11 cellular contexts compared by ENCODE assay signal in genomic region chr19:14003279-14004051, GRCh38. TPM values are rescaled to one million over a fixed set of nuclear protein-coding genes. Genes with fewer than 3 reads are reported as not detected.
DNase-seq lines count a peak whose midpoint lies in the region; ATAC-seq, FAIRE-seq and TF ChIP-seq lines count a peak whose summit lies in the region.
"Had no signal": no experiment of that assay in that cellular context is flagged by ENCODE, and none has a peak within 500 bp of the region (broad histone marks: within the 10 kb centered on the region; RNA-seq: fewer than 3 reads in every experiment).

No MANE protein-coding gene starts in this region.

- H3K9me1 ChIP-seq in K562 (ENCODE audit: control insufficient read depth, insufficient read depth, low read length), result no peaks in the 10 kb centered on the region

- H3K4me1 ChIP-seq in K562 (replicated peaks in 1 of 2; ENCODE audit: control insufficient read depth in 2 of 2, insufficient read depth in 2 of 2, low read length in 2 of 2) (peaks cover 37 to 38% of the 10 kb centered on the region in 2 experiments), lower lobe of right lung (peaks cover 32% of the 10 kb centered on the region), thymus (ENCODE audit: control insufficient read depth, insufficient read depth, low read length) (peaks cover 41% of the 10 kb centered on the region)

- TF ChIP-seq RAD21 in K562 (CRISPR knock-in tag; conservative IDR thresholded peaks at IDR 0.05 in 1 of 2, IDR thresholded peaks at IDR 0.05 in 1 of 2), result no peak

- H3K9me3 ChIP-seq in K562 (replicated peaks; ENCODE audit: control insufficient read depth, insufficient read depth, low read depth, low read length), result no peaks in the 10 kb centered on the region
- H3K9me3 ChIP-seq in lower lobe of right lung, result peaks cover 8% of the 10 kb centered on the region
- H3K9me3 ChIP-seq in thymus (ENCODE audit: control insufficient read depth), result peaks cover 4% of the 10 kb centered on the region

- peak; percentile 27 to 28 for DNase-seq in activated CD4-positive, alpha-beta T cell treated with anti-CD3 and anti-CD28 coated beads, Interleukin-2, amount 50 U/mL, for 48 hours
- DNase-seq in activated CD4-positive, alpha-beta T cell treated with anti-CD3 and anti-CD28 coated beads for 1 hour, result no peak
- peak in 1 of 4 experiments; percentile 6 for DNase-seq in K562 (ENCODE audit: extremely low read depth in 1 of 4, low spot score in 3 of 4)
- peak; percentile 19 for DNase-seq in lower lobe of right lung
- no peak for DNase-seq in NCI-H2171 (lab: John Stamatoyannopoulos, UW)
- no peak for DNase-seq in hepatic stellate cell (ENCODE audit: low spot score)

- intact Hi-C loops in K562 (cut with micrococcal nuclease), result loop anchor here (2.0 kb wide), 1 partner anchor 51 kb away; the partner anchor contains the start of gene DCAF15
- intact Hi-C loops in lower lobe of right lung (cut with DNase I), result no loop called here

- TF ChIP-seq CTCF in K562 (IDR thresholded peaks at IDR 0.05 in 2 of 3, conservative IDR thresholded peaks at IDR 0.05 in 1 of 3; ENCODE audit: insufficient read depth in 2 of 3, low read depth in 1 of 3, low read length in 3 of 3) (no peak), lower lobe of right lung (IDR thresholded peaks at IDR 0.05) (no peak)

- TF ChIP-seq POLR2A in K562 (conservative IDR thresholded peaks at IDR 0.05), result no peak

- no peak for ATAC-seq in K562
- ATAC-seq in lower lobe of right lung, result no peak
- ATAC-seq in HG03280 (IDR thresholded peaks at IDR 0.05; ENCODE audit: unreplicated experiment), result no peak

- POLR2A ChIA-PET in K562 (lab: Yijun Ruan, JAX), result interaction anchor here (0.6 kb wide), 2 partner anchors 848 to 1105 kb away, joined by 3 read pairs; no protein-coding TSS in a partner anchor

- no peak for TF ChIP-seq EP300 in K562 (IDR thresholded peaks at IDR 0.05; ENCODE audit: low read length)

- FAIRE-seq in K562 (lab: Jason Lieb, UNC), result no peak
- FAIRE-seq: endometrium had no signal

- H3K4me2 ChIP-seq in K562 (ENCODE audit: insufficient read depth, low read length), result peak overlapping the region; percentile 51; the same call in 1 of the 2 replicates

- peak overlapping the region; percentile 22 for H2AFZ ChIP-seq in K562 (ENCODE audit: low read depth, low read length)

- CTCF ChIA-PET in K562 (lab: Yijun Ruan, JAX; ENCODE audit: low intra/inter-chr PET ratio), result no interaction called here

- H3K9ac ChIP-seq in K562 (ENCODE audit: insufficient read depth in 1 of 2, low read depth in 2 of 2, low read length in 2 of 2), result peak overlapping the region; percentile 56 to 73; a peak in 3 of 4 replicates

- BruUV-seq in K562 (replicated peaks; lab: Mats Ljungman, UMichigan), result TSS peak; percentile 12

- H3K4me3 ChIP-seq in K562 (no peak overlapping the region), lower lobe of right lung (no peak overlapping the region), thymus (ENCODE audit: low read length) (no peak overlapping the region)

- no peaks in the 10 kb centered on the region for H3K27me3 ChIP-seq in K562 (ENCODE audit: control insufficient read depth in 2 of 2, insufficient read depth in 2 of 2, low read length in 2 of 2)
- H3K27me3 ChIP-seq in lower lobe of right lung (ENCODE audit: low read depth), result no peaks in the 10 kb centered on the region
- H3K27me3 ChIP-seq in thymus (ENCODE audit: control insufficient read depth, insufficient read depth), result no peaks in the 10 kb centered on the region

- H3K79me2 ChIP-seq in K562 (ENCODE audit: control insufficient read depth, insufficient read depth, low read length), result peaks cover 60% of the 10 kb centered on the region

- H3K27ac ChIP-seq in K562 (ENCODE audit: extremely low read depth, low read depth, low read length) (peak overlapping the region; percentile 35; the same call in 2 of the 3 replicates), lower lobe of right lung (peak overlapping the region; percentile 70), thymus (ENCODE audit: low read depth) (peak overlapping the region; percentile 95)

- in situ Hi-C loops in K562 (cut with MboI), result no loop called here

- H3K36me3 ChIP-seq in K562 (ENCODE audit: control insufficient read depth, insufficient read depth, low read length), result peaks cover 17% of the 10 kb centered on the region; the same call in 1 of the 3 replicates
- no peaks in the 10 kb centered on the region for H3K36me3 ChIP-seq in lower lobe of right lung
- H3K36me3 ChIP-seq in thymus (ENCODE audit: control insufficient read depth, insufficient read depth), result no peaks in the 10 kb centered on the region

- WGBS in K562 (ENCODE audit: insufficient coverage, low coverage, missing lambda C conversion rate), result 43% methylated on average over 10 of the region's 10 CpGs
- 29% methylated on average over 10 of the region's 10 CpGs for WGBS in thymus

- H4K20me1 ChIP-seq in K562 (replicated peaks; ENCODE audit: control insufficient read depth, insufficient read depth, low read length), result no peaks in the 10 kb centered on the region

RNA-seq across cellular contexts. Expression of gene RFX1, which starts 2.7 kb away (rescaled TPM):
- 5.5 and 14.4 TPM in 2 replicates for total RNA-seq in K562 (2011; cell fraction: chromatin; rRNA removed; ENCODE audit: low replicate concordance)
- 12.2 and 13.2 TPM in 2 replicates for total RNA-seq in K562 (2011; cell fraction: nucleolus; rRNA removed)
- 7.8 and 8.1 TPM in 2 replicates for total RNA-seq in K562 (2011; cell fraction: nucleoplasm; rRNA removed)
- total RNA-seq in K562 (2014; rRNA removed), result 3.1 and 4.0 TPM in 2 replicates
- total RNA-seq in K562 (2014; rRNA removed; fragmentation: Illumina TruSeq; extraction: Trizol), result 0.22 and 0.40 TPM in 2 replicates
- total RNA-seq in K562 (2015; rRNA removed; fragmentation: Illumina TruSeq; extraction: Trizol), result 1.2 and 1.4 TPM in 2 replicates
- 17.9 and 19.3 TPM in 2 replicates for total RNA-seq in K562 (2021)
- polyA plus RNA-seq in K562 (2011; rRNA removed), result 0.95 and 1.4 TPM in 2 replicates
- 0.60 and 1.4 TPM in 2 replicates for polyA plus RNA-seq in K562 (2011; cell fraction: cytosol; rRNA removed)
- polyA plus RNA-seq in K562 (2011; cell fraction: nucleus; rRNA removed), result 5.3 and 11.1 TPM in 2 replicates
- 9.7 and 10.4 TPM in 2 replicates for polyA plus RNA-seq in K562 (2012)
- 1.7 and 4.7 TPM in 2 replicates for polyA plus RNA-seq in K562 (2014; fragmentation: Illumina TruSeq; extraction: Trizol)
- under 1 TPM; 0.14 to 0.25 TPM for polyA plus RNA-seq in K562 (2014; fragmentation: Nextera tagmentation; extraction: Ambion mirVana)
- polyA plus RNA-seq in K562 (2014; rRNA removed), result 3.8 and 4.8 TPM in 2 replicates
- 0.35 and 0.36 TPM in 2 replicates for polyA minus RNA-seq in K562 (2011; rRNA and poly(A)+ RNA removed)
- polyA minus RNA-seq in K562 (2011; cell fraction: cytosol; rRNA and poly(A)+ RNA removed), result 5.1 and 12.7 TPM in 2 replicates
- polyA minus RNA-seq in K562 (2011; cell fraction: nucleus; rRNA and poly(A)+ RNA removed), result 4.2 and 5.9 TPM in 2 replicates
- total RNA-seq in lower lobe of right lung, result 17.8 TPM
- polyA plus RNA-seq in thymus, result 5.7 TPM

RNA-seq across cellular contexts. Expression of gene RLN3, which starts 24.5 kb away (rescaled TPM):
- not detected in 2 replicates for total RNA-seq in K562 (2011; cell fraction: chromatin; rRNA removed; ENCODE audit: low replicate concordance)
- total RNA-seq in K562 (2011; cell fraction: nucleolus; rRNA removed), result 0.92 TPM in 1 of 2 replicates, not detected in the other
- total RNA-seq in K562 (2011; cell fraction: nucleoplasm; rRNA removed), result not detected in 2 replicates
- total RNA-seq in K562 (2014; rRNA removed) (1.1 TPM in 1 of 2 replicates, not detected in the other), K562 (2014; rRNA removed; fragmentation: Illumina TruSeq; extraction: Trizol) (not detected in 2 replicates), K562 (2015; rRNA removed; fragmentation: Illumina TruSeq; extraction: Trizol) (not detected in 2 replicates), K562 (2021) (0.31 TPM in 1 of 2 replicates, not detected in the other), lower lobe of right lung (not detected)
- polyA plus RNA-seq in K562 (2011; rRNA removed) (0.71 TPM in 1 of 2 replicates, not detected in the other), K562 (2014; fragmentation: Illumina TruSeq; extraction: Trizol) (not detected in 2 replicates), K562 (2014; fragmentation: Nextera tagmentation; extraction: Ambion mirVana) (not detected), K562 (2014; rRNA removed) (0.38 and 1.2 TPM in 2 replicates), thymus (0.18 TPM)
- polyA plus RNA-seq in K562 (2011; cell fraction: cytosol; rRNA removed), result 0.27 and 2.5 TPM in 2 replicates
- 0.57 TPM in 1 of 2 replicates, not detected in the other for polyA plus RNA-seq in K562 (2011; cell fraction: nucleus; rRNA removed)
- polyA plus RNA-seq in K562 (2012), result 0.26 and 0.57 TPM in 2 replicates
- not detected in 2 replicates for polyA minus RNA-seq in K562 (2011; rRNA and poly(A)+ RNA removed)
- not detected in 2 replicates for polyA minus RNA-seq in K562 (2011; cell fraction: cytosol; rRNA and poly(A)+ RNA removed)
- polyA minus RNA-seq in K562 (2011; cell fraction: nucleus; rRNA and poly(A)+ RNA removed), result not detected in 2 replicates
- total RNA-seq: posterior vena cava had no signal
- polyA plus RNA-seq: AG04450 had no signal

RNA-seq across cellular contexts. Expression of gene IL27RA, which starts 28.1 kb away (rescaled TPM):
- total RNA-seq in K562 (2011; cell fraction: chromatin; rRNA removed; ENCODE audit: low replicate concordance), result 10.9 and 28.8 TPM in 2 replicates
- 34.2 and 45.7 TPM in 2 replicates for total RNA-seq in K562 (2011; cell fraction: nucleolus; rRNA removed)
- 19.0 and 24.8 TPM in 2 replicates for total RNA-seq in K562 (2011; cell fraction: nucleoplasm; rRNA removed)
- total RNA-seq in K562 (2014; rRNA removed) (11.6 and 12.6 TPM in 2 replicates), K562 (2014; rRNA removed; fragmentation: Illumina TruSeq; extraction: Trizol) (6.3 and 7.0 TPM in 2 replicates), K562 (2015; rRNA removed; fragmentation: Illumina TruSeq; extraction: Trizol) (8.6 and 8.8 TPM in 2 replicates), K562 (2021) (15.2 and 15.9 TPM in 2 replicates), lower lobe of right lung (20.4 TPM)
- polyA plus RNA-seq in K562 (2011; rRNA removed) (14.1 and 15.9 TPM in 2 replicates), K562 (2014; fragmentation: Illumina TruSeq; extraction: Trizol) (12.5 and 13.3 TPM in 2 replicates), K562 (2014; fragmentation: Nextera tagmentation; extraction: Ambion mirVana) (1 to 10 TPM; 1.9 to 2.1 TPM), K562 (2014; rRNA removed) (10.6 and 12.0 TPM in 2 replicates), thymus (19.1 TPM)
- polyA plus RNA-seq in K562 (2011; cell fraction: cytosol; rRNA removed), result 9.7 and 22.4 TPM in 2 replicates
- polyA plus RNA-seq in K562 (2011; cell fraction: nucleus; rRNA removed), result 7.8 and 13.8 TPM in 2 replicates
- polyA plus RNA-seq in K562 (2012), result 12.8 and 16.0 TPM in 2 replicates
- polyA minus RNA-seq in K562 (2011; rRNA and poly(A)+ RNA removed), result 4.5 and 7.4 TPM in 2 replicates
- polyA minus RNA-seq in K562 (2011; cell fraction: cytosol; rRNA and poly(A)+ RNA removed), result 5.3 and 8.4 TPM in 2 replicates
- 2.8 and 3.9 TPM in 2 replicates for polyA minus RNA-seq in K562 (2011; cell fraction: nucleus; rRNA and poly(A)+ RNA removed)

RNA-seq across cellular contexts. Expression of gene DCAF15, which starts 51.2 kb away (rescaled TPM):
- total RNA-seq in K562 (2011; cell fraction: chromatin; rRNA removed; ENCODE audit: low replicate concordance), result 49.6 and 162 TPM in 2 replicates
- total RNA-seq in K562 (2011; cell fraction: nucleolus; rRNA removed), result 148 and 149 TPM in 2 replicates
- 55.0 and 76.5 TPM in 2 replicates for total RNA-seq in K562 (2011; cell fraction: nucleoplasm; rRNA removed)
- total RNA-seq in K562 (2014; rRNA removed), result 37.0 and 39.4 TPM in 2 replicates
- 10.4 and 13.6 TPM in 2 replicates for total RNA-seq in K562 (2014; rRNA removed; fragmentation: Illumina TruSeq; extraction: Trizol)
- 22.5 and 24.0 TPM in 2 replicates for total RNA-seq in K562 (2015; rRNA removed; fragmentation: Illumina TruSeq; extraction: Trizol)
- 63.2 and 68.5 TPM in 2 replicates for total RNA-seq in K562 (2021)
- polyA plus RNA-seq in K562 (2011; rRNA removed), result 27.7 and 46.8 TPM in 2 replicates
- polyA plus RNA-seq in K562 (2011; cell fraction: cytosol; rRNA removed), result 28.8 and 44.6 TPM in 2 replicates
- polyA plus RNA-seq in K562 (2011; cell fraction: nucleus; rRNA removed), result 228 and 347 TPM in 2 replicates
- polyA plus RNA-seq in K562 (2012), result 50.0 and 68.0 TPM in 2 replicates
- 31.0 and 55.5 TPM in 2 replicates for polyA plus RNA-seq in K562 (2014; fragmentation: Illumina TruSeq; extraction: Trizol)
- polyA plus RNA-seq in K562 (2014; fragmentation: Nextera tagmentation; extraction: Ambion mirVana), result under 1 TPM; 0.17 to 0.56 TPM
- polyA plus RNA-seq in K562 (2014; rRNA removed), result 52.5 and 56.2 TPM in 2 replicates
- 14.2 and 17.7 TPM in 2 replicates for polyA minus RNA-seq in K562 (2011; rRNA and poly(A)+ RNA removed)
- 19.0 and 22.3 TPM in 2 replicates for polyA minus RNA-seq in K562 (2011; cell fraction: cytosol; rRNA and poly(A)+ RNA removed)
- polyA minus RNA-seq in K562 (2011; cell fraction: nucleus; rRNA and poly(A)+ RNA removed), result 42.0 and 54.3 TPM in 2 replicates
- total RNA-seq in lower lobe of right lung, result 28.4 TPM
- polyA plus RNA-seq in thymus, result 95.4 TPM

RNA-seq across cellular contexts. Expression of gene PALM3, which starts 58.4 kb away (rescaled TPM):
- 0.53 and 0.76 TPM in 2 replicates for total RNA-seq in K562 (2011; cell fraction: chromatin; rRNA removed; ENCODE audit: low replicate concordance)
- 0.33 and 0.92 TPM in 2 replicates for total RNA-seq in K562 (2011; cell fraction: nucleolus; rRNA removed)
- total RNA-seq in K562 (2011; cell fraction: nucleoplasm; rRNA removed), result 0.73 and 0.99 TPM in 2 replicates
- total RNA-seq in K562 (2014; rRNA removed) (8.2 and 8.9 TPM in 2 replicates), K562 (2014; rRNA removed; fragmentation: Illumina TruSeq; extraction: Trizol) (2.5 and 2.8 TPM in 2 replicates), K562 (2015; rRNA removed; fragmentation: Illumina TruSeq; extraction: Trizol) (3.3 and 3.7 TPM in 2 replicates), K562 (2021) (7.6 and 9.3 TPM in 2 replicates), lower lobe of right lung (7.7 TPM)
- polyA plus RNA-seq in K562 (2011; rRNA removed) (2.3 and 2.9 TPM in 2 replicates), K562 (2014; fragmentation: Illumina TruSeq; extraction: Trizol) (7.4 and 10.8 TPM in 2 replicates), K562 (2014; fragmentation: Nextera tagmentation; extraction: Ambion mirVana) (under 1 TPM; 0.07 to 0.29 TPM), K562 (2014; rRNA removed) (8.9 and 12.1 TPM in 2 replicates), thymus (0.18 TPM)
- polyA plus RNA-seq in K562 (2011; cell fraction: cytosol; rRNA removed), result 2.1 and 6.1 TPM in 2 replicates
- polyA plus RNA-seq in K562 (2011; cell fraction: nucleus; rRNA removed), result 1.1 and 2.9 TPM in 2 replicates
- 2.0 and 13.9 TPM in 2 replicates for polyA plus RNA-seq in K562 (2012)
- polyA minus RNA-seq in K562 (2011; rRNA and poly(A)+ RNA removed), result 0.39 and 1.3 TPM in 2 replicates
- 0.91 and 1.4 TPM in 2 replicates for polyA minus RNA-seq in K562 (2011; cell fraction: cytosol; rRNA and poly(A)+ RNA removed)
- 0.27 and 0.56 TPM in 2 replicates for polyA minus RNA-seq in K562 (2011; cell fraction: nucleus; rRNA and poly(A)+ RNA removed)

Comparison
In these comparisons a context has a peak if more than half of its experiments do, and no peak if none do; other contexts are left out.
1. DNase-seq: peak in activated CD4-positive, alpha-beta T cell treated with anti-CD3 and anti-CD28 coated beads, Interleukin-2, amount 50 U/mL, for 48 hours (2 of 2) and lower lobe of right lung (single experiment); none in activated CD4-positive, alpha-beta T cell treated with anti-CD3 and anti-CD28 coated beads for 1 hour (single experiment), NCI-H2171 (single experiment) and hepatic stellate cell (single experiment).
2. H3K27ac ChIP-seq: peak in every context shown above with its lines; median percentile 95 in thymus; 70 in lower lobe of right lung; 35 in K562.